In the genomic region with DNA sequence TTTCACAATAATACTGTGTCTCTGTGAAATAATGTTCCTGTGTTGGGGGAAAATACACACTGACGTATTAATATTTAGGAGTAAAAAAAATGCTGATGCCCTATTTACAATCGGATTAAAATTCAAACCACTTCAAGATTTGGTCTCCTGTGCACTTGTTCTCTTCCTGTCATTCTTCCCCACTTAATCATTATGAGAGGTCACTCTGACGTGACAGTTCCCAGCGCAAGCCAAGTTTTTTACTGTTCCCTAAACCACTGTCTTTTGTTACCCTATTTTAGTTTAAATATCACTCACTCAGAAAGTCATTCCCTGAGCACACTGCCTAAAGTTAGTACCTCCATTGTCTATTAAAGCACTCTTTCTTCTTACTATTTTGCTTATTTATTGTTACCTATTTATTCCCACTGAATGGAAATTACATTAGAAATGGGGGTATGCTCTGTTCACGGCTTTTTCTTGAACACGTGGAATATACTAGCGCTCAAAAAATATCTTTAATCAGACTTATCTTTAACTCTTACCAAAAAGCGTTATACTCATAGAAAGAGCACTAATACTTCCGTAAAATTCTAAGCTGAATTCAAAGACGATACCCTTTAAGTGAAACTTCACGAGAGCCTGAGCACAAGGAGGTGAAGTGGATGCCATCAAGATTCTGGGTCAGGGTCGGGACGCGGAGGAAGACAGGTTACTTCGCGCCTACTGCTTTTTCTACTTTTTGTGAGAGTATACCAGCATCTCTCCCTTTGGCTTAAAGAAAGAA, we compare ENCODE assay signal across 1 cellular context.
TF ChIP-seq lines count a peak whose summit lies in the region.

No MANE protein-coding gene starts in this region.

TF ChIP-seq in IMR-90, 13 proteins besides CTCF, POLR2A, EP300 and RAD21:
- TF ChIP-seq NFE2L2 (IDR thresholded peaks at IDR 0.05; ENCODE audit: low read depth, low read length): no peak
